In the genomic region with DNA sequence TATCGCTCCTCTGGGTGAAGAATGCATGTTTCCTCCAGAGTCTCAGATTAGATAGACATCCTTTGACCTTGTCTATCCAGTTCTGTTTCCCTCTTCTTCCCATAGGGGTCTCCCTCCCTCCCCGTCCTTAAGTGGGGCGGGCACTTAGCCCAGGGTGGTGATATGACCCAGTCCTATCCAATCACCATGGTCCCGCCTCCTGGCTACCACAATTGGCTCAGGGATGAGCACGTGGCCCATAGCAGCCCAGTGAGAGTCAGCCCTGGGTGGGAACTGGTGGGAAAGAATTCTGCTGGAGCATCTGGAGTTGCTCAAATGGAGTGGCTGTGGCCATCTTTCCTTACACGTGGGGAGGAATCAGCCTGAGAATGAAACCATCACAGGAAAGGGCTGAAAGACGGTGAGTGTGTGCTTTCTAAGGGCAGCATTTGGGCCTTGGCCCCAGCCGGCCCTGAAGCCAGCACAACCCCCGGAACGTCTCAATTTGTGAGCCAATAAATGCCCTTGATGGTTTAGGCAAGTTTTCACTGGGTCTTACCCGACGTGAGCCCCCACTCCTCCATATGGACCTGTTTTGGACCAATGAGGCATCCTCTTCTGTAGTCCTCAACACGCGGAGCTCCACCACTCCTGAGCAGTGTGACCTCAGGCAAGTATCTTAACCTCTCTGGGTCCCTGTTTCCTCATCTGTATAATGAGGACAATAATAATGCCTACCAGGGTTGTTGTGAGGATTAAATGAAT, we compare ENCODE assay signal across 8 cellular contexts. TPM values are rescaled to one million over a fixed set of nuclear protein-coding genes. Genes with fewer than 3 reads are reported as not detected.
DNase-seq lines count a peak whose midpoint lies in the region; ATAC-seq, FAIRE-seq and TF ChIP-seq lines count a peak whose summit lies in the region.

No MANE protein-coding gene starts in this region.

- H3K27ac ChIP-seq in OCI-LY3 (ENCODE audit: low read length): no peak overlapping the region
- H3K27ac ChIP-seq in pancreas: peak overlapping the region; percentile 83 to 95 (median 85)

- H3K27me3 ChIP-seq in OCI-LY3 (ENCODE audit: low read depth, low read length): no peaks in the 10 kb centered on the region
- H3K27me3 ChIP-seq in pancreas: no peaks in the 10 kb centered on the region

- intact Hi-C loops in left cardiac atrium (cut with DNase I): no loop called here
- intact Hi-C loops in pancreas (cut with DNase I): no loop called here

- H3K4me1 ChIP-seq in OCI-LY3 (ENCODE audit: low read length): peaks cover 9% of the 10 kb centered on the region
- peaks cover 16 to 33% (median 27%) of the 10 kb centered on the region in 3 donors for H3K4me1 ChIP-seq in pancreas

- WGBS in pancreas, 2 donors: 29 to 35% methylated on average over 14 of the region's 14 CpGs

- peak; percentile 87 to 93 for ATAC-seq in left cardiac atrium
- ATAC-seq in pancreas: peak; percentile 87 to 91 (median 89)
- no peak for ATAC-seq in GM21786 (IDR thresholded peaks at IDR 0.05; ENCODE audit: unreplicated experiment)
- ATAC-seq in GM19351 (IDR thresholded peaks at IDR 0.05; ENCODE audit: unreplicated experiment): no peak

- no peak overlapping the region for H2AFZ ChIP-seq in OCI-LY3 (ENCODE audit: low read depth, low read length)

- no peaks in the 10 kb centered on the region for H3K79me2 ChIP-seq in OCI-LY3 (ENCODE audit: low read length)

- H3K4me3 ChIP-seq in OCI-LY3 (ENCODE audit: low read length) (no peak overlapping the region), pancreas (peak overlapping the region; percentile 28 to 54 (median 38))

- peak; percentile 87 for FAIRE-seq in pancreas (lab: Jason Lieb, UNC)

- peak; percentile 96 for DNase-seq in GF-D8 (lab: John Stamatoyannopoulos, UW)
- peak; percentile 93 for DNase-seq in HuH-7 (ENCODE audit: low spot score)
- peak; percentile 100 for DNase-seq in amniotic epithelial cell (ENCODE audit: low read depth)
- peak; percentile 94 for DNase-seq in left cardiac atrium
- peak; percentile 81 to 99 (median 97) for DNase-seq in pancreas

- TF ChIP-seq CTCF in OCI-LY3 (IDR thresholded peaks at IDR 0.05; ENCODE audit: low read depth, low read length): peak; percentile 28; the same call in 1 of the 2 replicates
- peak in 1 of 4 donors; percentile 21 for TF ChIP-seq CTCF in pancreas (IDR thresholded peaks at IDR 0.05)

- H3K36me3 ChIP-seq in OCI-LY3 (replicated peaks; ENCODE audit: low read depth, low read length): peaks cover 17% of the 10 kb centered on the region
- peaks cover 0 to 7% (median 6%) of the 10 kb centered on the region in 3 donors for H3K36me3 ChIP-seq in pancreas

- H3K9me3 ChIP-seq in OCI-LY3 (ENCODE audit: insufficient read depth, low read length) (no peaks in the 10 kb centered on the region), pancreas (no peaks in the 10 kb centered on the region)

- no peak overlapping the region for H3K4me2 ChIP-seq in OCI-LY3 (ENCODE audit: low read length)

- no peak overlapping the region for H3K9ac ChIP-seq in OCI-LY3 (ENCODE audit: low read length)

- H4K20me1 ChIP-seq in OCI-LY3 (ENCODE audit: insufficient read depth, low read length): no peaks in the 10 kb centered on the region

RNA-seq across cellular contexts. Expression of a gene that starts 14.3 kb away (rescaled TPM):
- 10 to 100 TPM; 30.8 to 31.3 TPM for total RNA-seq in left cardiac atrium
- 10 to 100 TPM; 44.0 to 78.0 (median 55.5) TPM for total RNA-seq in pancreas
- 10 to 100 TPM; 35.4 to 90.1 TPM for polyA plus RNA-seq in pancreas

RNA-seq across cellular contexts. Expression of a gene that starts 42.5 kb away (rescaled TPM):
- total RNA-seq in left cardiac atrium: 10 to 100 TPM in 1 of 2 donors, 1 to 10 TPM in 1; 9.8 to 11.3 TPM
- 10 to 100 TPM in 3 of 6 donors, 1 to 10 TPM in 3; 8.3 to 13.4 (median 10.5) TPM for total RNA-seq in pancreas
- 1 to 10 TPM; 6.9 to 8.3 TPM for polyA plus RNA-seq in pancreas

Comparison
In these comparisons a context has a peak if more than half of its experiments do, and no peak if none do; other contexts are left out.
1. ATAC-seq: peak in left cardiac atrium (2 of 2) and pancreas (4 of 4); none in GM21786 (single experiment) and GM19351 (single experiment).
2. Peak in every context shown above with its lines, with median percentiles within 50 percentile points of each other: DNase-seq.